4 cellular contexts compared by ENCODE assay signal in genomic region chr3:146268535-146269219, GRCh38. TPM values are rescaled to one million over a fixed set of nuclear protein-coding genes. Genes with fewer than 3 reads are reported as not detected.
"Had no signal": no experiment of that assay in that cellular context is flagged by ENCODE, and none has a peak within 500 bp of the region (broad histone marks: within the 10 kb centered on the region; RNA-seq: fewer than 3 reads in every experiment).

No MANE protein-coding gene starts in this region.

- H3K9me3 Mint-ChIP-seq: GM23338, H9, IgD-negative memory B cell had no signal

- H2AFZ ChIP-seq: GM23338 had no signal

- H3K27me3 Mint-ChIP-seq: IgD-negative memory B cell had no signal

- H3K4me2 ChIP-seq: GM23338 had no signal

- ATAC-seq: GM23338 had no signal

- H3K36me3 Mint-ChIP-seq: IgD-negative memory B cell had no signal

- DNase-seq: H9, KBM-7 had no signal

- H3K4me3 Mint-ChIP-seq: GM23338, H9 had no signal

- H3K4me3 ChIP-seq: GM23338 had no signal

- H3K27ac Mint-ChIP-seq: GM23338, H9, IgD-negative memory B cell had no signal

RNA-seq across cellular contexts. Expression of gene PLSCR4, which starts 17.8 kb away (rescaled TPM):
- polyA plus RNA-seq: IgD-negative memory B cell had no signal
